11 cellular contexts compared by ENCODE assay signal in genomic region chr21:31184462-31184861, GRCh38.
DNase-seq lines count a peak whose midpoint lies in the region; ATAC-seq and TF ChIP-seq lines count a peak whose summit lies in the region.
"Had no signal": no experiment of that assay in that cellular context is flagged by ENCODE, and none has a peak within 500 bp of the region (broad histone marks: within the 10 kb centered on the region; RNA-seq: fewer than 3 reads in every experiment).

No MANE protein-coding gene starts in this region.

- no peak overlapping the region for H3K4me3 Mint-ChIP-seq in endodermal cell
- H3K4me3 Mint-ChIP-seq: nephron had no signal

- peak; percentile 8 for DNase-seq in NOMO-1 treated with DMSO at 0.1 percent for 48 hours (lab: John Stamatoyannopoulos, UW; ENCODE audit: unreplicated experiment)
- peak in 2 of 3 experiments; percentile 31 to 35 for DNase-seq in activated CD8-positive, alpha-beta memory T cell treated with anti-CD3 and anti-CD28 coated beads for 48 hours (ENCODE audit: low read depth in 2 of 3, low spot score in 2 of 3)
- DNase-seq in endodermal cell, result no peak
- peak; percentile 51 for DNase-seq in stimulated activated CD8-positive, alpha-beta memory T cell treated with anti-CD3 and anti-CD28 coated beads, Interleukin-7, amount 100 ng/mL, for 24 hours (ENCODE audit: low read depth)
- no peak for DNase-seq in inferior parietal cortex (ENCODE audit: extremely low spot score)
- DNase-seq in lower lobe of right lung, result no peak
- no peak for DNase-seq in NCI-H82 (lab: John Stamatoyannopoulos, UW)
- no peak for DNase-seq in iPS-NIHi7 (ENCODE audit: extremely low spot score)
- DNase-seq: hippocampal formation, NCI-H1436 had no signal

- no peak for TF ChIP-seq CTCF in endodermal cell (conservative IDR thresholded peaks at IDR 0.05)
- TF ChIP-seq CTCF in lower lobe of right lung (IDR thresholded peaks at IDR 0.05), result no peak

- no peak overlapping the region for H3K9ac ChIP-seq in endodermal cell (ENCODE audit: extremely low read depth, low read length, poor library complexity, severe bottlenecking)

- H3K27me3 ChIP-seq in endodermal cell (ENCODE audit: control insufficient read depth, insufficient read depth, low read length, poor library complexity, severe bottlenecking), result no peaks in the 10 kb centered on the region
- no peaks in the 10 kb centered on the region for H3K27me3 ChIP-seq in lower lobe of right lung (ENCODE audit: low read depth)

- WGBS in endodermal cell (ENCODE audit: insufficient coverage in 1 of 2, insufficient read length in 1 of 2), 2 experiments, result 93 to 96% methylated on average over 6 of the region's 6 CpGs

- peaks cover 35% of the 10 kb centered on the region for H3K4me1 Mint-ChIP-seq in endodermal cell
- H3K4me1 Mint-ChIP-seq: nephron had no signal

- H3K4me3 ChIP-seq in endodermal cell (ENCODE audit: low read length) (no peak overlapping the region), lower lobe of right lung (no peak overlapping the region)

- H3K27ac Mint-ChIP-seq in endodermal cell, result peak overlapping the region; percentile 40
- H3K27ac Mint-ChIP-seq: nephron had no signal

- intact Hi-C loops in lower lobe of right lung (cut with DNase I), result no loop called here

- H3K27me3 Mint-ChIP-seq in endodermal cell (ENCODE audit: insufficient read depth), result no peaks in the 10 kb centered on the region

- H3K4me1 ChIP-seq in endodermal cell (ENCODE audit: control insufficient read depth, insufficient read depth, low read length), result no peaks in the 10 kb centered on the region
- H3K4me1 ChIP-seq in lower lobe of right lung, result no peaks in the 10 kb centered on the region

- no peak overlapping the region for H3K27ac ChIP-seq in endodermal cell (ENCODE audit: low read depth, low read length)
- H3K27ac ChIP-seq in lower lobe of right lung, result no peak overlapping the region

- no peak for ATAC-seq in lower lobe of right lung

- peaks cover 17% of the 10 kb centered on the region for H3K36me3 Mint-ChIP-seq in endodermal cell (ENCODE audit: low read depth)

- H3K9me3 ChIP-seq in endodermal cell (ENCODE audit: control insufficient read depth, low read length) (no peaks in the 10 kb centered on the region), lower lobe of right lung (no peaks in the 10 kb centered on the region)

- H3K36me3 ChIP-seq in endodermal cell (ENCODE audit: control insufficient read depth, insufficient read depth, low read length) (peaks cover 8% of the 10 kb centered on the region), lower lobe of right lung (no peaks in the 10 kb centered on the region)

- H3K9me3 Mint-ChIP-seq in endodermal cell, result no peaks in the 10 kb centered on the region
- H3K9me3 Mint-ChIP-seq: nephron had no signal

Comparison
In these comparisons a context has a peak if more than half of its experiments do, and no peak if none do; other contexts are left out.
1. DNase-seq: peak in NOMO-1 treated with DMSO at 0.1 percent for 48 hours (single experiment), activated CD8-positive, alpha-beta memory T cell treated with anti-CD3 and anti-CD28 coated beads for 48 hours (2 of 3) and stimulated activated CD8-positive, alpha-beta memory T cell treated with anti-CD3 and anti-CD28 coated beads, Interleukin-7, amount 100 ng/mL, for 24 hours (single experiment); none in endodermal cell (single experiment), inferior parietal cortex (single experiment), lower lobe of right lung (single experiment), NCI-H82 (single experiment) and iPS-NIHi7 (single experiment).